ENCODE assay signal across 14 cellular contexts in genomic region chr16:87918314-87918713, GRCh38. TPM values are rescaled to one million over a fixed set of nuclear protein-coding genes. Genes with fewer than 3 reads are reported as not detected.
A peak's percentile ranks its signal among the peaks of the same experiment; 100 is the strongest.
DNase-seq lines count a peak whose midpoint lies in the region; ATAC-seq, FAIRE-seq and TF ChIP-seq lines count a peak whose summit lies in the region.
"Had no signal": no experiment of that assay in that cellular context is flagged by ENCODE, and none has a peak within 500 bp of the region (broad histone marks: within the 10 kb centered on the region; RNA-seq: fewer than 3 reads in every experiment).

No MANE protein-coding gene starts in this region.

- CTCF ChIA-PET in Panc1 (lab: Charles Lee): interaction anchor here (0.5 kb wide), 1 partner anchor 26 kb away, joined by 5 read pairs; no protein-coding TSS in a partner anchor

- H3K9ac ChIP-seq in skeletal muscle tissue (ENCODE audit: low read depth in 1 of 3, low read length in 3 of 3): peak overlapping the region; percentile 43 to 81 (median 59)

- TF ChIP-seq POLR2A in GM12892 (IDR thresholded peaks at IDR 0.05; ENCODE audit: low read depth, low read length): no peak

- POLR2A ChIA-PET in Panc1 (lab: Charles Lee): no interaction called here

- no TSS peak for BruUV-seq in Panc1 (replicated peaks; lab: Mats Ljungman, UMichigan)

- ATAC-seq in Panc1 (peak; percentile 41; the same call in 1 of the 2 replicates), HG03108 (IDR thresholded peaks at IDR 0.05; ENCODE audit: unreplicated experiment) (no peak)

- H3K4me1 ChIP-seq in Panc1 (ENCODE audit: control insufficient read depth, insufficient read depth, low read length): no peaks in the 10 kb centered on the region
- H3K4me1 ChIP-seq in skeletal muscle tissue (ENCODE audit: control insufficient read depth in 3 of 3, insufficient read depth in 3 of 3, low read length in 3 of 3): peaks cover 4 to 25% (median 21%) of the 10 kb centered on the region in 3 donors

- H3K9me3 ChIP-seq in Panc1 (ENCODE audit: control insufficient read depth, insufficient read depth, low read depth, low read length) (no peaks in the 10 kb centered on the region), skeletal muscle tissue (ENCODE audit: control insufficient read depth in 3 of 3, low read length in 3 of 3) (no peaks in the 10 kb centered on the region)

- H3K27me3 ChIP-seq in Panc1 (ENCODE audit: control insufficient read depth, insufficient read depth, low read length): no peaks in the 10 kb centered on the region
- peaks cover 0 to 3% (median 0%) of the 10 kb centered on the region in 3 donors for H3K27me3 ChIP-seq in skeletal muscle tissue (ENCODE audit: control insufficient read depth in 3 of 3, insufficient read depth in 3 of 3, low read length in 3 of 3)

- FAIRE-seq in GM12892 (lab: Jason Lieb, UNC): no peak

- no peak overlapping the region for H3K27ac ChIP-seq in Panc1 (ENCODE audit: low read length)
- peak overlapping the region; percentile 64 for H3K27ac ChIP-seq in skeletal muscle tissue (ENCODE audit: low read depth, low read length)
- H3K27ac ChIP-seq: C4-2B had no signal

- intact Hi-C loops in Panc1 (cut with micrococcal nuclease; ENCODE audit: unreplicated experiment): no loop called here

- in situ Hi-C loops in Panc1 (cut with HindIII; ENCODE audit: low pct_unique_long_range_greater_than_20kb, low sequenced_read_pairs): no loop called here

- H3K4me3 ChIP-seq in Panc1 (ENCODE audit: low read depth in 2 of 2, low read length in 2 of 2) (no peak overlapping the region), fibroblast of the aortic adventitia (ENCODE audit: low read depth, low read length) (no peak overlapping the region), skeletal muscle tissue (ENCODE audit: low read length in 3 of 3) (peak overlapping the region; percentile 54 to 61 (median 60))

- TF ChIP-seq CTCF in Panc1 (IDR thresholded peaks at IDR 0.05): no peak
- no peak for TF ChIP-seq CTCF in fibroblast of the aortic adventitia (IDR thresholded peaks at IDR 0.05; ENCODE audit: insufficient read depth, low read length)

- no peaks in the 10 kb centered on the region for H3K36me3 ChIP-seq in Panc1 (ENCODE audit: control insufficient read depth, insufficient read depth, low read length)
- no peaks in the 10 kb centered on the region for H3K36me3 ChIP-seq in skeletal muscle tissue (ENCODE audit: control insufficient read depth in 3 of 3, insufficient read depth in 3 of 3, low read length in 3 of 3)

- DNase-seq in EH (ENCODE audit: low read depth) (peak; percentile 62), Panc1 (ENCODE audit: low read depth, low spot score) (no peak), fibroblast of the aortic adventitia (ENCODE audit: low read depth) (peak; percentile 77), GM12892 (ENCODE audit: insufficient read length) (no peak)
- DNase-seq in NK-92 treated with Interleukin-12 subunit alpha and Interleukin-12 subunit beta, amount 100 ng/mL, for 24 hours (lab: John Stamatoyannopoulos, UW): no peak
- DNase-seq in activated effector memory CD4-positive, alpha-beta T cell treated with anti-CD3 and anti-CD28 coated beads, Interleukin-2, amount 50 U/mL, for 16 hours: no peak
- DNase-seq: activated CD4-positive, alpha-beta memory T cell treated with anti-CD3 and anti-CD28 coated beads for 36 hours; NCI-H1092; NCI-H2171 had no signal

RNA-seq across cellular contexts. Expression of gene CA5A, which starts 18.0 kb away (rescaled TPM):
- total RNA-seq in Panc1 (2021; ENCODE audit: unreplicated experiment) (not detected), fibroblast of the aortic adventitia (ENCODE audit: low replicate concordance) (not detected in 2 replicates), skeletal muscle tissue (not detected)
- polyA plus RNA-seq in Panc1 (2012; ENCODE audit: insufficient read length): 0.06 TPM
- polyA plus RNA-seq in GM12892 (2012; ENCODE audit: missing spikeins): not detected
- total RNA-seq: activated CD4-positive, alpha-beta memory T cell treated with anti-CD3 and anti-CD28 coated beads for 36 hours; temporal lobe had no signal
- polyA plus RNA-seq: esophagus had no signal

RNA-seq across cellular contexts. Expression of gene BANP, which starts 32.9 kb away (rescaled TPM):
- total RNA-seq in Panc1 (2021; ENCODE audit: unreplicated experiment): 22.6 TPM
- polyA plus RNA-seq in Panc1 (2012; ENCODE audit: insufficient read length): 21.5 TPM
- 15.5 and 30.4 TPM in 2 replicates for total RNA-seq in fibroblast of the aortic adventitia (ENCODE audit: low replicate concordance)
- 28.2 TPM for total RNA-seq in skeletal muscle tissue
- polyA plus RNA-seq in GM12892 (2012; ENCODE audit: missing spikeins): 14.5 TPM

RNA-seq across cellular contexts. Expression of gene SLC7A5, which starts 49.0 kb away (rescaled TPM):
- total RNA-seq in Panc1 (2021; ENCODE audit: unreplicated experiment) (231 TPM), fibroblast of the aortic adventitia (ENCODE audit: low replicate concordance) (3.7 and 42.8 TPM in 2 replicates), skeletal muscle tissue (3.1 TPM)
- 265 TPM for polyA plus RNA-seq in Panc1 (2012; ENCODE audit: insufficient read length)
- polyA plus RNA-seq in GM12892 (2012; ENCODE audit: missing spikeins): 17.1 TPM

Comparison
In these comparisons a context has a peak if more than half of its experiments do, and no peak if none do; other contexts are left out.
1. DNase-seq: peak in EH (single experiment) and fibroblast of the aortic adventitia (single experiment); none in Panc1 (single experiment), GM12892 (single experiment), NK-92 treated with Interleukin-12 subunit alpha and Interleukin-12 subunit beta, amount 100 ng/mL, for 24 hours (single experiment) and activated effector memory CD4-positive, alpha-beta T cell treated with anti-CD3 and anti-CD28 coated beads, Interleukin-2, amount 50 U/mL, for 16 hours (single experiment).
2. H3K4me3 ChIP-seq: peak in skeletal muscle tissue (3 of 3); none in Panc1 (0 of 2) and fibroblast of the aortic adventitia (single experiment).